Comparison of ENCODE assay signal across 25 cellular contexts in genomic region chr16:11424118-11424460, GRCh38.
"Had no signal": no experiment of that assay in that cellular context is flagged by ENCODE, and none has a peak within 500 bp of the region (broad histone marks: within the 10 kb centered on the region; RNA-seq: fewer than 3 reads in every experiment).

No MANE protein-coding gene starts in this region.

- H3K9me3 Mint-ChIP-seq: activated B cell treated with CpG ODN at 0.5 μM for 24 hours; activated CD4-positive, alpha-beta memory T cell treated with anti-CD3 and anti-CD28 coated beads for 36 hours; activated naive CD4-positive, alpha-beta T cell treated with anti-CD3 and anti-CD28 coated beads for 36 hours; activated naive CD8-positive, alpha-beta T cell treated with anti-CD3 and anti-CD28 coated beads, Interleukin-2, amount 50 U/mL, for 24 hours; activated T-cell treated with anti-CD3 and anti-CD28 coated beads, Interleukin-2, amount 50 U/mL, for 4 hours; activated T-helper 1 cell treated with anti-CD3 and anti-CD28 coated beads, Interleukin-12 subunit alpha, Interleukin-12 subunit beta, Interleukin-2, Interleukin-4 antibody, amounts not matched to agents 30 ng/mL and 10 ng/mL and 1 ng/mL, durations not matched to agents 14 hours and 24 hours and 36 hours had no signal

- ATAC-seq: activated naive CD8-positive, alpha-beta T cell treated with anti-CD3 and anti-CD28 coated beads, Interleukin-2, amount 50 U/mL, for 24 hours; activated T-cell treated with anti-CD3 and anti-CD28 coated beads, Interleukin-2, amount 50 U/mL, for 4 hours had no signal

- H3K4me3 Mint-ChIP-seq: activated B cell treated with CpG ODN at 0.5 μM for 24 hours; activated CD4-positive, alpha-beta memory T cell treated with anti-CD3 and anti-CD28 coated beads for 36 hours; activated naive CD4-positive, alpha-beta T cell treated with anti-CD3 and anti-CD28 coated beads for 36 hours; activated naive CD8-positive, alpha-beta T cell; activated naive CD8-positive, alpha-beta T cell treated with anti-CD3 and anti-CD28 coated beads, Interleukin-2, amount 50 U/mL, for 24 hours; activated T-cell treated with anti-CD3 and anti-CD28 coated beads, Interleukin-2, amount 50 U/mL, for 4 hours; activated T-helper 1 cell treated with anti-CD3 and anti-CD28 coated beads, Interleukin-12 subunit alpha, Interleukin-12 subunit beta, Interleukin-2, Interleukin-4 antibody, amounts not matched to agents 30 ng/mL and 10 ng/mL and 1 ng/mL, durations not matched to agents 14 hours and 24 hours and 36 hours; brain had no signal

- H3K27me3 Mint-ChIP-seq: activated B cell treated with CpG ODN at 0.5 μM for 24 hours; activated CD4-positive, alpha-beta memory T cell treated with anti-CD3 and anti-CD28 coated beads for 36 hours; activated naive CD8-positive, alpha-beta T cell; activated naive CD8-positive, alpha-beta T cell treated with anti-CD3 and anti-CD28 coated beads, Interleukin-2, amount 50 U/mL, for 24 hours had no signal

- DNase-seq: activated B cell treated with CpG ODN at 0.5 μM for 24 hours; activated CD4-positive, alpha-beta memory T cell treated with anti-CD3 and anti-CD28 coated beads for 36 hours; activated CD4-positive, alpha-beta T cell treated with anti-CD3 and anti-CD28 coated beads for 4 hours; activated CD4-positive, alpha-beta T cell treated with anti-CD3 and anti-CD28 coated beads, Interleukin-2, amount 50 U/mL, for 1 hour; activated CD4-positive, CD25-positive, alpha-beta regulatory T cell treated with anti-CD3 and anti-CD28 coated beads, Interleukin-2, amount 50 U/mL, for 72 hours; activated CD8-positive, alpha-beta memory T cell treated with anti-CD3 and anti-CD28 coated beads, Interleukin-2, amount 50 U/mL, for 4 hours; activated gamma-delta T cell treated with Interleukin-2 at 50 U/mL for 16 hours; activated naive CD4-positive, alpha-beta T cell treated with anti-CD3 and anti-CD28 coated beads for 36 hours; activated naive CD8-positive, alpha-beta T cell treated with anti-CD3 and anti-CD28 coated beads, Interleukin-2, amount 50 U/mL, for 24 hours; activated T-cell treated with anti-CD3 and anti-CD28 coated beads for 4 hours; activated T-cell treated with anti-CD3 and anti-CD28 coated beads, Interleukin-2, amount 50 U/mL, for 4 hours; anterior cingulate cortex; central memory CD4-positive, alpha-beta T cell; NCI-H1105; NCI-H1417 treated with DMSO at 0.1 percent for 48 hours; NCI-H1694; NCI-H1930; NCI-H2081 treated with DMSO at 0.1 percent for 48 hours; NCI-H345; NCI-H524 treated with DMSO at 0.1 percent for 48 hours; SHP77; T1000 had no signal

- H3K27ac Mint-ChIP-seq: activated B cell treated with CpG ODN at 0.5 μM for 24 hours; activated CD4-positive, alpha-beta memory T cell treated with anti-CD3 and anti-CD28 coated beads for 36 hours; activated naive CD4-positive, alpha-beta T cell treated with anti-CD3 and anti-CD28 coated beads for 36 hours; activated naive CD8-positive, alpha-beta T cell; activated naive CD8-positive, alpha-beta T cell treated with anti-CD3 and anti-CD28 coated beads, Interleukin-2, amount 50 U/mL, for 24 hours; activated T-helper 1 cell treated with anti-CD3 and anti-CD28 coated beads, Interleukin-12 subunit alpha, Interleukin-12 subunit beta, Interleukin-2, Interleukin-4 antibody, amounts not matched to agents 30 ng/mL and 10 ng/mL and 1 ng/mL, durations not matched to agents 14 hours and 24 hours and 36 hours; brain had no signal

- H3K4me1 Mint-ChIP-seq: activated naive CD8-positive, alpha-beta T cell treated with anti-CD3 and anti-CD28 coated beads, Interleukin-2, amount 50 U/mL, for 24 hours had no signal

- H3K36me3 Mint-ChIP-seq: activated CD4-positive, alpha-beta memory T cell treated with anti-CD3 and anti-CD28 coated beads for 36 hours; activated naive CD8-positive, alpha-beta T cell; brain had no signal
